In the genomic region with DNA sequence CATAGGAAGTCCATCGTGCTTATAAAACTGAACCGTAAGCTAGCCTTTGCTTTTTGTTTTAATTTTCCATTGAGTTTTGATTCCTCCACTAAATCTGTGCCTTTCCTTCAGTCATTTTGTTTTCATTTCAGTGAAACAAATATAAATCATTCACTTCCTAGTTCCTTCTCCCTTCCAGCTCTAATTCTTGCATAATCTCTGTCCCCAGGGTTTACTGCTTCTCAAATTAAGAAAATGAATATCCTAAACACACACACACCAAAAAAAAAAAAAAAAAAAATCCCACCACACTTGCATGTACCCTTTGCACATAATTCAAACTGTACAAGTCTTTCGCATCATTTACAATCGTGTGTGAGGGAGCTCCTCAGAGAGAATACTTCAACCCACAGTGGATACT, we compare ENCODE assay signal across 30 cellular contexts. TPM values are rescaled to one million over a fixed set of nuclear protein-coding genes. Genes with fewer than 3 reads are reported as not detected.
"Had no signal": no experiment of that assay in that cellular context is flagged by ENCODE, and none has a peak within 500 bp of the region (broad histone marks: within the 10 kb centered on the region; RNA-seq: fewer than 3 reads in every experiment).

No MANE protein-coding gene starts in this region.

- H3K4me3 ChIP-seq: body of pancreas, gastrocnemius medialis, hepatocyte, right lobe of liver, smooth muscle cell, suprapubic skin, tibial artery had no signal

- H3K4me3 Mint-ChIP-seq: activated T-cell treated with anti-CD3 and anti-CD28 coated beads, Interleukin-2, amount 50 U/mL, for 72 hours; endodermal cell; natural killer cell; stimulated activated memory B cell treated with anti-CD40 and anti-IgM and Interleukin-4, amounts not matched to agents 10 μg/mL and 1 μg/mL and 100 μg/mL, for 72 hours; stimulated activated naive CD8-positive, alpha-beta T cell treated with anti-CD3 and anti-CD28 coated beads, Interleukin-15, amount 100 ng/mL, for 72 hours; T-helper 1 cell treated with Interleukin-12 subunit alpha and Interleukin-12 subunit beta and Interleukin-4 antibody, amounts not matched to agents 30 μg/mL and 1 μg/mL, for 36 hours had no signal

- H3K27me3 ChIP-seq: body of pancreas, right lobe of liver had no signal

- H3K27ac Mint-ChIP-seq: activated naive CD4-positive, alpha-beta T cell treated with anti-CD3 and anti-CD28 coated beads, Interleukin-2, amount 50 U/mL, for 72 hours; activated T-cell treated with anti-CD3 and anti-CD28 coated beads, Interleukin-2, amount 50 U/mL, for 72 hours; endodermal cell; natural killer cell; stimulated activated memory B cell treated with anti-CD40 and anti-IgM and Interleukin-4, amounts not matched to agents 10 μg/mL and 1 μg/mL and 100 μg/mL, for 72 hours; stimulated activated naive CD8-positive, alpha-beta T cell treated with anti-CD3 and anti-CD28 coated beads, Interleukin-15, amount 100 ng/mL, for 72 hours; T-helper 1 cell treated with Interleukin-12 subunit alpha and Interleukin-12 subunit beta and Interleukin-4 antibody, amounts not matched to agents 30 μg/mL and 1 μg/mL, for 36 hours had no signal

- H3K27ac ChIP-seq: body of pancreas, gastrocnemius medialis, hepatocyte, right lobe of liver, suprapubic skin, tibial artery, VCaP had no signal

- H3K36me3 Mint-ChIP-seq: activated naive CD4-positive, alpha-beta T cell treated with anti-CD3 and anti-CD28 coated beads, Interleukin-2, amount 50 U/mL, for 72 hours; natural killer cell; stimulated activated memory B cell treated with anti-CD40 and anti-IgM and Interleukin-4, amounts not matched to agents 10 μg/mL and 1 μg/mL and 100 μg/mL, for 72 hours had no signal

- H3K9me3 ChIP-seq: body of pancreas, gastrocnemius medialis, right lobe of liver, suprapubic skin, tibial artery had no signal

- ATAC-seq: activated naive CD4-positive, alpha-beta T cell treated with anti-CD3 and anti-CD28 coated beads, Interleukin-2, amount 50 U/mL, for 72 hours; activated T-cell treated with anti-CD3 and anti-CD28 coated beads, Interleukin-2, amount 50 U/mL, for 72 hours; body of pancreas; esophagus mucosa; natural killer cell; right lobe of liver; stimulated activated memory B cell treated with anti-CD40 and anti-IgM and Interleukin-4, amounts not matched to agents 10 μg/mL and 1 μg/mL and 100 μg/mL, for 72 hours; stimulated activated naive CD8-positive, alpha-beta T cell treated with anti-CD3 and anti-CD28 coated beads, Interleukin-15, amount 100 ng/mL, for 72 hours had no signal

- H3K36me3 ChIP-seq: gastrocnemius medialis, right lobe of liver, suprapubic skin, tibial artery had no signal

- H3K9me3 Mint-ChIP-seq: activated naive CD4-positive, alpha-beta T cell treated with anti-CD3 and anti-CD28 coated beads, Interleukin-2, amount 50 U/mL, for 72 hours; activated T-cell treated with anti-CD3 and anti-CD28 coated beads, Interleukin-2, amount 50 U/mL, for 72 hours; natural killer cell; stimulated activated memory B cell treated with anti-CD40 and anti-IgM and Interleukin-4, amounts not matched to agents 10 μg/mL and 1 μg/mL and 100 μg/mL, for 72 hours; stimulated activated naive CD8-positive, alpha-beta T cell treated with anti-CD3 and anti-CD28 coated beads, Interleukin-15, amount 100 ng/mL, for 72 hours; T-helper 1 cell treated with Interleukin-12 subunit alpha and Interleukin-12 subunit beta and Interleukin-4 antibody, amounts not matched to agents 30 μg/mL and 1 μg/mL, for 36 hours had no signal

- H3K4me1 ChIP-seq: body of pancreas, gastrocnemius medialis, right lobe of liver, suprapubic skin, tibial artery had no signal

- DNase-seq: activated CD4-positive, alpha-beta T cell treated with anti-CD3 and anti-CD28 coated beads for 4 hours; activated CD4-positive, alpha-beta T cell treated with anti-CD3 and anti-CD28 coated beads, Interleukin-2, amount 50 U/mL, for 4 hours; activated naive CD4-positive, alpha-beta T cell; activated T-cell treated with anti-CD3 and anti-CD28 coated beads for 4 hours; activated T-cell treated with anti-CD3 and anti-CD28 coated beads, Interleukin-2, amount 50 U/mL, for 72 hours; aorta; cerebellar nuclear complex; endodermal cell; gastrocnemius medialis; kidney; midbrain; natural killer cell; right lobe of liver; stimulated activated CD4-positive, alpha-beta T cell treated with anti-CD3 and anti-CD28 coated beads, Interleukin-1b, Interleukin-23, amount 100 ng/mL, for 48 hours; stimulated activated CD4-positive, alpha-beta T cell treated with anti-CD3 and anti-CD28 coated beads, Interleukin-4, amount 100 ng/mL, for 4 hours; stimulated activated CD8-positive, alpha-beta memory T cell treated with anti-CD3 and anti-CD28 coated beads, Interleukin-4, amount 100 ng/mL, for 48 hours; stimulated activated naive CD8-positive, alpha-beta T cell treated with anti-CD3 and anti-CD28 coated beads, Interleukin-15, amount 100 ng/mL, for 72 hours; SW 1271; T-helper 9 cell; tibial artery had no signal

- H3K4me1 Mint-ChIP-seq: endodermal cell; natural killer cell; stimulated activated memory B cell treated with anti-CD40 and anti-IgM and Interleukin-4, amounts not matched to agents 10 μg/mL and 1 μg/mL and 100 μg/mL, for 72 hours; stimulated activated naive CD8-positive, alpha-beta T cell treated with anti-CD3 and anti-CD28 coated beads, Interleukin-15, amount 100 ng/mL, for 72 hours had no signal

RNA-seq across cellular contexts. Expression of gene KCNH1, which starts 6.8 kb away (rescaled TPM):
- total RNA-seq: activated naive CD4-positive, alpha-beta T cell treated with anti-CD3 and anti-CD28 coated beads, Interleukin-2, amount 50 U/mL, for 72 hours; activated T-cell treated with anti-CD3 and anti-CD28 coated beads, Interleukin-2, amount 50 U/mL, for 72 hours; lower leg skin; natural killer cell; right lobe of liver had no signal
